Comparison of ENCODE assay signal across 8 cellular contexts in the genomic region with DNA sequence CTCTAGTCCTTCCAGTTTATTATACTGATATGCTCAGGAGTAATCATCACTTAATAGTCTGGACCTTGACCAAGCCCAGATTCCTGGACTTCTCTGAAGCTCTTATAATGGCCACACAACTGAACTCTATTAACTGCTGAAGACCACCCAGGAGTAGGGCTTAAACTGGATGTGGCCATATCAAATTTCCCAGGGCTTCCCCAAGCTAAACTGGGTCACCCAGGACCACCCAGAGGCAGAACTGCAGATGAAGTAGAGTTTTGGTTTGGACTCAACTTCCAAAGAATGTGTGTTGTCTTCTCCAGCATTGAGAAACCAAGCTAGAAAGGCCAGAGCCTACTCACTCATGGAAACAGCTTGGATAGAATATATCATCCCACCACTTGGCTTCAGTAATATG.
"Had no signal": no experiment of that assay in that cellular context is flagged by ENCODE, and none has a peak within 500 bp of the region (broad histone marks: within the 10 kb centered on the region; RNA-seq: fewer than 3 reads in every experiment).

No MANE protein-coding gene starts in this region.

- H3K4me3 Mint-ChIP-seq: HFFc6, IgD-negative memory B cell had no signal

- H3K9me3 Mint-ChIP-seq: HFFc6, IgD-negative memory B cell had no signal

- ATAC-seq: HCT116 had no signal

- H2AFZ ChIP-seq: GM23248 had no signal

- H3K27ac Mint-ChIP-seq: HFFc6, IgD-negative memory B cell had no signal

- DNase-seq: GM23248, GOT3, H7, HFFc6, KBM-7 had no signal

- H3K4me1 ChIP-seq: HAP-1 had no signal

- H3K27ac ChIP-seq: GM23248 had no signal

- H3K36me3 ChIP-seq: HAP-1 had no signal

- H3K9me3 ChIP-seq: HAP-1 had no signal

- H3K36me3 Mint-ChIP-seq: IgD-negative memory B cell had no signal

- H3K4me1 Mint-ChIP-seq: IgD-negative memory B cell had no signal

- H3K4me3 ChIP-seq: GM23248, HAP-1 had no signal

- H3K9ac ChIP-seq: GM23248 had no signal
